Comparison of ENCODE assay signal across 1 cellular context in the genomic region with DNA sequence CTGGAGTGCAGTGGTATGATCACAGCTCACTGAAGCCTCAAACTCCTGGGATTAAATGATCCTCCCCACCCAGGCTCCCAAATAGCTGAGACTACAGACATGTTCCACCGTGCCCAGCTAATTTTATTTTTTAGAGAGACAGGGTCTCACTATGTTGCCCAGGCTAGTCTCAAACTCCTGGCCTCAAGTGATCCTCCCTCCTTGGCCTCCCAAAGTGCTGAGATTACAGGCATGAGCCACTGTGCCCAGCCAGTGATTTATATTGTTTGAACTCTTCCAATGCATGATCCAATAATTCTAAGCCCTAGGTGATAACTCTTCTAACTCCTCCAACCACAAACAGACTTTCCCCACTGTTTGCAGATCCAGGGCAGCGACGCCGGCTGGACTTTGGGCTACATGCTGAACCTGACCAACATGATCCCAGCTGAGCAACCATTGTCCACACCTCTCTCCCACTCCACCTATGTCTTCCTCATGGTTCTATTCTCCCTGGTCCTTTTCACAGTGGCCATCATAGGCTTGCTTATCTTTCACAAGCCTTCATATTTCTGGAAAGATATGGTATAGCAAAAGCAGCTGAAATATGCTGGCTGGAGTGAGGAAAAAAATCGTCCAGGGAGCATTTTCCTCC.
A peak's percentile ranks its signal among the peaks of the same experiment; 100 is the strongest.
TF ChIP-seq lines count a peak whose summit lies in the region.

No MANE protein-coding gene starts in this region.

TF ChIP-seq in HepG2, 621 proteins besides CTCF, POLR2A, EP300 and RAD21 (continued from another document and continues in another):
- TF ChIP-seq, protein P1, sequence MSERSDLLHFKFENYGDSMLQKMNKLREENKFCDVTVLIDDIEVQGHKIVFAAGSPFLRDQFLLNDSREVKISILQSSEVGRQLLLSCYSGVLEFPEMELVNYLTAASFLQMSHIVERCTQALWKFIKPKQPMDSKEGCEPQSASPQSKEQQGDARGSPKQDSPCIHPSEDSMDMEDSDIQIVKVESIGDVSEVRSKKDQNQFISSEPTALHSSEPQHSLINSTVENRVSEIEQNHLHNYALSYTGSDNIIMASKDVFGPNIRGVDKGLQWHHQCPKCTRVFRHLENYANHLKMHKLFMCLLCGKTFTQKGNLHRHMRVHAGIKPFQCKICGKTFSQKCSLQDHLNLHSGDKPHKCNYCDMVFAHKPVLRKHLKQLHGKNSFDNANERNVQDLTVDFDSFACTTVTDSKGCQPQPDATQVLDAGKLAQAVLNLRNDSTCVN (CRISPR knock-in tag; IDR thresholded peaks at IDR 0.05; ENCODE audit: borderline replicate concordance): no peak
- TF ChIP-seq PCBP2 (optimal IDR thresholded peaks at IDR 0.05; ENCODE audit: low read depth, low read length, poor library complexity, severe bottlenecking) (no peak), ZFAT (CRISPR knock-in tag; conservative IDR thresholded peaks at IDR 0.05) (no peak), NFATC3 (CRISPR knock-in tag; IDR thresholded peaks at IDR 0.05) (no peak), ZNF839 (CRISPR knock-in tag; IDR thresholded peaks at IDR 0.05; ENCODE audit: borderline replicate concordance) (no peak), MZF1 (CRISPR knock-in tag; IDR thresholded peaks at IDR 0.05; ENCODE audit: borderline replicate concordance) (no peak), MTA3 (CRISPR knock-in tag; IDR thresholded peaks at IDR 0.05) (no peak), ZNF749 (CRISPR knock-in tag; IDR thresholded peaks at IDR 0.05; ENCODE audit: borderline replicate concordance) (no peak), ZNF841 (CRISPR knock-in tag; IDR thresholded peaks at IDR 0.05; ENCODE audit: borderline replicate concordance) (no peak), ARNTL (CRISPR knock-in tag; IDR thresholded peaks at IDR 0.05) (no peak), GFI1 (CRISPR knock-in tag; IDR thresholded peaks at IDR 0.05; ENCODE audit: borderline replicate concordance) (peak; percentile 62; the same call in 1 of the 2 replicates), ZNF274 (CRISPR knock-in tag; IDR thresholded peaks at IDR 0.05) (no peak), PRMT3 (CRISPR knock-in tag; IDR thresholded peaks at IDR 0.05; ENCODE audit: borderline replicate concordance, low read depth) (no peak), ZNF446 (CRISPR knock-in tag; IDR thresholded peaks at IDR 0.05) (no peak), RARG (CRISPR knock-in tag; IDR thresholded peaks at IDR 0.05; ENCODE audit: low read depth) (no peak), NPAS2 (CRISPR knock-in tag; IDR thresholded peaks at IDR 0.05; ENCODE audit: borderline replicate concordance) (no peak), ZNF331 (CRISPR knock-in tag; IDR thresholded peaks at IDR 0.05) (peak; percentile 24; the same call in 1 of the 2 replicates), ZNF644 (CRISPR knock-in tag; IDR thresholded peaks at IDR 0.05; ENCODE audit: low read depth) (peak; percentile 94), ZNF234 (CRISPR knock-in tag; conservative IDR thresholded peaks at IDR 0.05) (no peak), ATF7-NPFF (CRISPR knock-in tag; IDR thresholded peaks at IDR 0.05; ENCODE audit: low read depth) (no peak), BCL6 (CRISPR knock-in tag; IDR thresholded peaks at IDR 0.05) (peak; percentile 31; the same call in 1 of the 2 replicates), ZMYM4 (CRISPR knock-in tag; IDR thresholded peaks at IDR 0.05) (peak; percentile 78), NR2F2 (IDR thresholded peaks at IDR 0.05; ENCODE audit: borderline replicate concordance, low read depth) (no peak), ELF1 (CRISPR knock-in tag; IDR thresholded peaks at IDR 0.05) (no peak), SIX4 (CRISPR knock-in tag; IDR thresholded peaks at IDR 0.05) (no peak), ZNF350 (CRISPR knock-in tag; IDR thresholded peaks at IDR 0.05; ENCODE audit: borderline replicate concordance, low read depth) (no peak), ZBTB20 (CRISPR knock-in tag; IDR thresholded peaks at IDR 0.05; ENCODE audit: borderline replicate concordance, low read depth) (no peak), FOXA1 (IDR thresholded peaks at IDR 0.05) (no peak), FOXA1 (CRISPR knock-in tag; IDR thresholded peaks at IDR 0.05) (peak; percentile 48), ASH2L (IDR thresholded peaks at IDR 0.05; ENCODE audit: insufficient read length, low read depth, low read length) (peak; percentile 56), ZNF441 (CRISPR knock-in tag; IDR thresholded peaks at IDR 0.05; ENCODE audit: borderline replicate concordance) (no peak), ZNF746 (CRISPR knock-in tag; IDR thresholded peaks at IDR 0.05) (no peak), HOXA5 (CRISPR knock-in tag; IDR thresholded peaks at IDR 0.05) (no peak)
- TF ChIP-seq, protein P2, sequence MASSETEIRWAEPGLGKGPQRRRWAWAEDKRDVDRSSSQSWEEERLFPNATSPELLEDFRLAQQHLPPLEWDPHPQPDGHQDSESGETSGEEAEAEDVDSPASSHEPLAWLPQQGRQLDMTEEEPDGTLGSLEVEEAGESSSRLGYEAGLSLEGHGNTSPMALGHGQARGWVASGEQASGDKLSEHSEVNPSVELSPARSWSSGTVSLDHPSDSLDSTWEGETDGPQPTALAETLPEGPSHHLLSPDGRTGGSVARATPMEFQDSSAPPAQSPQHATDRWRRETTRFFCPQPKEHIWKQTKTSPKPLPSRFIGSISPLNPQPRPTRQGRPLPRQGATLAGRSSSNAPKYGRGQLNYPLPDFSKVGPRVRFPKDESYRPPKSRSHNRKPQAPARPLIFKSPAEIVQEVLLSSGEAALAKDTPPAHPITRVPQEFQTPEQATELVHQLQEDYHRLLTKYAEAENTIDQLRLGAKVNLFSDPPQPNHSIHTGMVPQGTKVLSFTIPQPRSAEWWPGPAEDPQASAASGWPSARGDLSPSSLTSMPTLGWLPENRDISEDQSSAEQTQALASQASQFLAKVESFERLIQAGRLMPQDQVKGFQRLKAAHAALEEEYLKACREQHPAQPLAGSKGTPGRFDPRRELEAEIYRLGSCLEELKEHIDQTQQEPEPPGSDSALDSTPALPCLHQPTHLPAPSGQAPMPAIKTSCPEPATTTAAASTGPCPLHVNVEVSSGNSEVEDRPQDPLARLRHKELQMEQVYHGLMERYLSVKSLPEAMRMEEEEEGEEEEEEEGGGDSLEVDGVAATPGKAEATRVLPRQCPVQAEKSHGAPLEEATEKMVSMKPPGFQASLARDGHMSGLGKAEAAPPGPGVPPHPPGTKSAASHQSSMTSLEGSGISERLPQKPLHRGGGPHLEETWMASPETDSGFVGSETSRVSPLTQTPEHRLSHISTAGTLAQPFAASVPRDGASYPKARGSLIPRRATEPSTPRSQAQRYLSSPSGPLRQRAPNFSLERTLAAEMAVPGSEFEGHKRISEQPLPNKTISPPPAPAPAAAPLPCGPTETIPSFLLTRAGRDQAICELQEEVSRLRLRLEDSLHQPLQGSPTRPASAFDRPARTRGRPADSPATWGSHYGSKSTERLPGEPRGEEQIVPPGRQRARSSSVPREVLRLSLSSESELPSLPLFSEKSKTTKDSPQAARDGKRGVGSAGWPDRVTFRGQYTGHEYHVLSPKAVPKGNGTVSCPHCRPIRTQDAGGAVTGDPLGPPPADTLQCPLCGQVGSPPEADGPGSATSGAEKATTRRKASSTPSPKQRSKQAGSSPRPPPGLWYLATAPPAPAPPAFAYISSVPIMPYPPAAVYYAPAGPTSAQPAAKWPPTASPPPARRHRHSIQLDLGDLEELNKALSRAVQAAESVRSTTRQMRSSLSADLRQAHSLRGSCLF (CRISPR knock-in tag; IDR thresholded peaks at IDR 0.05; ENCODE audit: borderline replicate concordance): no peak
- TF ChIP-seq, protein P3, sequence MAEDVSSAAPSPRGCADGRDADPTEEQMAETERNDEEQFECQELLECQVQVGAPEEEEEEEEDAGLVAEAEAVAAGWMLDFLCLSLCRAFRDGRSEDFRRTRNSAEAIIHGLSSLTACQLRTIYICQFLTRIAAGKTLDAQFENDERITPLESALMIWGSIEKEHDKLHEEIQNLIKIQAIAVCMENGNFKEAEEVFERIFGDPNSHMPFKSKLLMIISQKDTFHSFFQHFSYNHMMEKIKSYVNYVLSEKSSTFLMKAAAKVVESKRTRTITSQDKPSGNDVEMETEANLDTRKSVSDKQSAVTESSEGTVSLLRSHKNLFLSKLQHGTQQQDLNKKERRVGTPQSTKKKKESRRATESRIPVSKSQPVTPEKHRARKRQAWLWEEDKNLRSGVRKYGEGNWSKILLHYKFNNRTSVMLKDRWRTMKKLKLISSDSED (CRISPR knock-in tag; IDR thresholded peaks at IDR 0.05): no peak
- TF ChIP-seq, protein P4, sequence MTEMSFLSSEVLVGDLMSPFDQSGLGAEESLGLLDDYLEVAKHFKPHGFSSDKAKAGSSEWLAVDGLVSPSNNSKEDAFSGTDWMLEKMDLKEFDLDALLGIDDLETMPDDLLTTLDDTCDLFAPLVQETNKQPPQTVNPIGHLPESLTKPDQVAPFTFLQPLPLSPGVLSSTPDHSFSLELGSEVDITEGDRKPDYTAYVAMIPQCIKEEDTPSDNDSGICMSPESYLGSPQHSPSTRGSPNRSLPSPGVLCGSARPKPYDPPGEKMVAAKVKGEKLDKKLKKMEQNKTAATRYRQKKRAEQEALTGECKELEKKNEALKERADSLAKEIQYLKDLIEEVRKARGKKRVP (CRISPR knock-in tag; IDR thresholded peaks at IDR 0.05): no peak
- TF ChIP-seq, protein P5, sequence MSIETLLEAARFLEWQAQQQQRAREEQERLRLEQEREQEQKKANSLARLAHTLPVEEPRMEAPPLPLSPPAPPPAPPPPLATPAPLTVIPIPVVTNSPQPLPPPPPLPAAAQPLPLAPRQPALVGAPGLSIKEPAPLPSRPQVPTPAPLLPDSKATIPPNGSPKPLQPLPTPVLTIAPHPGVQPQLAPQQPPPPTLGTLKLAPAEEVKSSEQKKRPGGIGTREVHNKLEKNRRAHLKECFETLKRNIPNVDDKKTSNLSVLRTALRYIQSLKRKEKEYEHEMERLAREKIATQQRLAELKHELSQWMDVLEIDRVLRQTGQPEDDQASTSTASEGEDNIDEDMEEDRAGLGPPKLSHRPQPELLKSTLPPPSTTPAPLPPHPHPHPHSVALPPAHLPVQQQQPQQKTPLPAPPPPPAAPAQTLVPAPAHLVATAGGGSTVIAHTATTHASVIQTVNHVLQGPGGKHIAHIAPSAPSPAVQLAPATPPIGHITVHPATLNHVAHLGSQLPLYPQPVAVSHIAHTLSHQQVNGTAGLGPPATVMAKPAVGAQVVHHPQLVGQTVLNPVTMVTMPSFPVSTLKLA (IDR thresholded peaks at IDR 0.05): no peak
- TF ChIP-seq, protein P6, sequence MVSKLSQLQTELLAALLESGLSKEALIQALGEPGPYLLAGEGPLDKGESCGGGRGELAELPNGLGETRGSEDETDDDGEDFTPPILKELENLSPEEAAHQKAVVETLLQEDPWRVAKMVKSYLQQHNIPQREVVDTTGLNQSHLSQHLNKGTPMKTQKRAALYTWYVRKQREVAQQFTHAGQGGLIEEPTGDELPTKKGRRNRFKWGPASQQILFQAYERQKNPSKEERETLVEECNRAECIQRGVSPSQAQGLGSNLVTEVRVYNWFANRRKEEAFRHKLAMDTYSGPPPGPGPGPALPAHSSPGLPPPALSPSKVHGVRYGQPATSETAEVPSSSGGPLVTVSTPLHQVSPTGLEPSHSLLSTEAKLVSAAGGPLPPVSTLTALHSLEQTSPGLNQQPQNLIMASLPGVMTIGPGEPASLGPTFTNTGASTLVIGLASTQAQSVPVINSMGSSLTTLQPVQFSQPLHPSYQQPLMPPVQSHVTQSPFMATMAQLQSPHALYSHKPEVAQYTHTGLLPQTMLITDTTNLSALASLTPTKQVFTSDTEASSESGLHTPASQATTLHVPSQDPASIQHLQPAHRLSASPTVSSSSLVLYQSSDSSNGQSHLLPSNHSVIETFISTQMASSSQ (IDR thresholded peaks at IDR 0.05; ENCODE audit: low read depth): no peak
- TF ChIP-seq, protein P6 (CRISPR knock-in tag; IDR thresholded peaks at IDR 0.05; ENCODE audit: borderline replicate concordance): no peak
- TF ChIP-seq, protein P7, sequence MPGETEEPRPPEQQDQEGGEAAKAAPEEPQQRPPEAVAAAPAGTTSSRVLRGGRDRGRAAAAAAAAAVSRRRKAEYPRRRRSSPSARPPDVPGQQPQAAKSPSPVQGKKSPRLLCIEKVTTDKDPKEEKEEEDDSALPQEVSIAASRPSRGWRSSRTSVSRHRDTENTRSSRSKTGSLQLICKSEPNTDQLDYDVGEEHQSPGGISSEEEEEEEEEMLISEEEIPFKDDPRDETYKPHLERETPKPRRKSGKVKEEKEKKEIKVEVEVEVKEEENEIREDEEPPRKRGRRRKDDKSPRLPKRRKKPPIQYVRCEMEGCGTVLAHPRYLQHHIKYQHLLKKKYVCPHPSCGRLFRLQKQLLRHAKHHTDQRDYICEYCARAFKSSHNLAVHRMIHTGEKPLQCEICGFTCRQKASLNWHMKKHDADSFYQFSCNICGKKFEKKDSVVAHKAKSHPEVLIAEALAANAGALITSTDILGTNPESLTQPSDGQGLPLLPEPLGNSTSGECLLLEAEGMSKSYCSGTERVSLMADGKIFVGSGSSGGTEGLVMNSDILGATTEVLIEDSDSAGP (CRISPR knock-in tag; IDR thresholded peaks at IDR 0.05; ENCODE audit: borderline replicate concordance): no peak
- TF ChIP-seq, protein P8, sequence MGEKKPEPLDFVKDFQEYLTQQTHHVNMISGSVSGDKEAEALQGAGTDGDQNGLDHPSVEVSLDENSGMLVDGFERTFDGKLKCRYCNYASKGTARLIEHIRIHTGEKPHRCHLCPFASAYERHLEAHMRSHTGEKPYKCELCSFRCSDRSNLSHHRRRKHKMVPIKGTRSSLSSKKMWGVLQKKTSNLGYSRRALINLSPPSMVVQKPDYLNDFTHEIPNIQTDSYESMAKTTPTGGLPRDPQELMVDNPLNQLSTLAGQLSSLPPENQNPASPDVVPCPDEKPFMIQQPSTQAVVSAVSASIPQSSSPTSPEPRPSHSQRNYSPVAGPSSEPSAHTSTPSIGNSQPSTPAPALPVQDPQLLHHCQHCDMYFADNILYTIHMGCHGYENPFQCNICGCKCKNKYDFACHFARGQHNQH (CRISPR knock-in tag; IDR thresholded peaks at IDR 0.05): peak; percentile 22; the same call in 1 of the 2 replicates
- TF ChIP-seq, protein P9, sequence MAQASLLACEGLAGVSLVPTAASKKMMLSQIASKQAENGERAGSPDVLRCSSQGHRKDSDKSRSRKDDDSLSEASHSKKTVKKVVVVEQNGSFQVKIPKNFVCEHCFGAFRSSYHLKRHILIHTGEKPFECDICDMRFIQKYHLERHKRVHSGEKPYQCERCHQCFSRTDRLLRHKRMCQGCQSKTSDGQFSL (CRISPR knock-in tag; IDR thresholded peaks at IDR 0.05): no peak
